ENCODE assay signal across 14 cellular contexts in the genomic region with DNA sequence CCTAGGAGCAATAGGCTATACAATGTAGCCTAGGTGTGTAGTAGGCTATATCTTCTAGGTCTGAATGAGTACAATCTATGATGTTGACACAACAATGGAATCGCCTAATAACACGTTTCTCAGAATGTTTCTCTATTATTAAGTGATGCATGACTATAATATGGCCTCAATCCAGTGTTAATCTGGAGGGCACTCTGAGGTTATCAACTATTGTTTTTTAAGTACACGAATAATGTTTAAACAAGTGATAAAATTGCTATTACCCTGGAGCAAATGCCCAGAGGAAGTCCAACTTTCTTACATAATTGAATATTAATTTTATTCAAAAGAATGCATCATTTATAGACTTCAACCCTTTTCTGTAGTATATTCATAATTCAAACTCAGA. TPM values are rescaled to one million over a fixed set of nuclear protein-coding genes. Genes with fewer than 3 reads are reported as not detected.
DNase-seq lines count a peak whose midpoint lies in the region; ATAC-seq, FAIRE-seq and TF ChIP-seq lines count a peak whose summit lies in the region.
"Had no signal": no experiment of that assay in that cellular context is flagged by ENCODE, and none has a peak within 500 bp of the region (broad histone marks: within the 10 kb centered on the region; RNA-seq: fewer than 3 reads in every experiment).

No MANE protein-coding gene starts in this region.

- TF ChIP-seq POLR2A in endothelial cell of umbilical vein (IDR thresholded peaks at IDR 0.05; ENCODE audit: low read depth, low read length): no peak
- no peak for TF ChIP-seq POLR2A in HepG2 (IDR thresholded peaks at IDR 0.05; ENCODE audit: insufficient read depth in 1 of 2, low read depth in 2 of 2, low read length in 2 of 2)
- no peak for TF ChIP-seq POLR2A in thyroid gland (IDR thresholded peaks at IDR 0.05)

- H3K9me3 ChIP-seq in endothelial cell of umbilical vein (replicated peaks; ENCODE audit: control insufficient read depth, insufficient read depth, low read length): no peaks in the 10 kb centered on the region
- peaks cover 16% of the 10 kb centered on the region for H3K9me3 ChIP-seq in HepG2 (ENCODE audit: low read length)
- no peaks in the 10 kb centered on the region for H3K9me3 ChIP-seq in thyroid gland

- H4K20me1 ChIP-seq in endothelial cell of umbilical vein (replicated peaks; ENCODE audit: control insufficient read depth, extremely low read depth, insufficient read depth, low read length): no peaks in the 10 kb centered on the region
- no peaks in the 10 kb centered on the region for H4K20me1 ChIP-seq in HepG2 (ENCODE audit: insufficient read depth, low read length)

- peak; percentile 72 for FAIRE-seq in HTR-8/SVneo (lab: Jason Lieb, UNC)
- FAIRE-seq in endothelial cell of umbilical vein (lab: Jason Lieb, UNC): no peak
- FAIRE-seq in HepG2 (lab: Jason Lieb, UNC): no peak
- FAIRE-seq: GM12892, GM18507, H1 had no signal

- dilution Hi-C loops in endothelial cell of umbilical vein (cut with MboI; ENCODE audit: extremely low pct_ligation_motif_present, low sequenced_read_pairs): no loop called here

- BruUV-seq in endothelial cell of umbilical vein (replicated peaks; lab: Mats Ljungman, UMichigan) (no TSS peak), HepG2 (replicated peaks; lab: Mats Ljungman, UMichigan) (no TSS peak)

- POLR2A ChIA-PET in endothelial cell of umbilical vein (lab: Charles Lee) (interaction anchor here (1.0 kb wide), 1 partner anchor 11 kb away, joined by 5 read pairs; no protein-coding TSS in a partner anchor), HepG2 (lab: Yijun Ruan, JAX) (no interaction called here)

- H3K4me1 ChIP-seq in endothelial cell of umbilical vein (ENCODE audit: control insufficient read depth, extremely low read depth, insufficient read depth, low read length) (peaks cover 5% of the 10 kb centered on the region), HepG2 (ENCODE audit: insufficient read depth, low read length) (peaks cover 27% of the 10 kb centered on the region), thyroid gland (no peaks in the 10 kb centered on the region)

- H3K27me3 ChIP-seq in endothelial cell of umbilical vein (ENCODE audit: control insufficient read depth in 2 of 2, insufficient read depth in 2 of 2, low read length in 2 of 2): peaks cover 3 to 7% of the 10 kb centered on the region in 2 experiments
- no peaks in the 10 kb centered on the region for H3K27me3 ChIP-seq in HepG2 (ENCODE audit: control insufficient read depth in 1 of 2, insufficient read depth in 2 of 2, low read length in 2 of 2)
- H3K27me3 ChIP-seq in thyroid gland: no peaks in the 10 kb centered on the region

- TF ChIP-seq RAD21 in HepG2 (CRISPR knock-in tag; IDR thresholded peaks at IDR 0.05): no peak

- TF ChIP-seq EP300 in HepG2 (IDR thresholded peaks at IDR 0.05; ENCODE audit: low read depth in 2 of 2, low read length in 2 of 2) (no peak), HepG2 (CRISPR knock-in tag; IDR thresholded peaks at IDR 0.05; ENCODE audit: borderline replicate concordance) (no peak)

- H3K4me2 ChIP-seq in endothelial cell of umbilical vein (ENCODE audit: insufficient read depth, low read length): no peak overlapping the region
- H3K4me2 ChIP-seq in HepG2 (ENCODE audit: low read depth, low read length): peak overlapping the region; percentile 36; the same call in 1 of the 2 replicates
- H3K4me2 ChIP-seq: KMS-11 had no signal

- H3K9me1 ChIP-seq in endothelial cell of umbilical vein (replicated peaks; ENCODE audit: control insufficient read depth, extremely low read depth, insufficient read depth, low read length): no peaks in the 10 kb centered on the region

- H3K79me2 ChIP-seq in endothelial cell of umbilical vein (ENCODE audit: control insufficient read depth, insufficient read depth, low read length) (no peaks in the 10 kb centered on the region), HepG2 (ENCODE audit: insufficient read depth, low read length) (no peaks in the 10 kb centered on the region)

- H3K9ac ChIP-seq in endothelial cell of umbilical vein (replicated peaks; ENCODE audit: extremely low read depth, insufficient read depth, low read length) (no peak overlapping the region), HepG2 (ENCODE audit: insufficient read depth, low read depth, low read length) (no peak overlapping the region)
- H3K9ac ChIP-seq: KMS-11 had no signal

- CTCF ChIA-PET in endothelial cell of umbilical vein (lab: Charles Lee) (no interaction called here), HepG2 (lab: Yijun Ruan, JAX; ENCODE audit: low intra/inter-chr PET ratio, low total read pairs) (no interaction called here)

- H3K36me3 ChIP-seq in endothelial cell of umbilical vein (ENCODE audit: control insufficient read depth in 2 of 2, extremely low read depth in 1 of 2, insufficient read depth in 2 of 2, low read length in 2 of 2): no peaks in the 10 kb centered on the region
- H3K36me3 ChIP-seq in HepG2 (replicated peaks in 1 of 2; ENCODE audit: control insufficient read depth in 1 of 2, insufficient read depth in 2 of 2, low read length in 2 of 2): no peaks in the 10 kb centered on the region
- H3K36me3 ChIP-seq in thyroid gland: no peaks in the 10 kb centered on the region

- intact Hi-C loops in endothelial cell of umbilical vein (cut with micrococcal nuclease) (no loop called here), HepG2 (cut with micrococcal nuclease; ENCODE audit: unreplicated experiment) (no loop called here), thyroid gland (cut with DNase I) (no loop called here)

- no peak overlapping the region for H3K4me3 ChIP-seq in endothelial cell of umbilical vein (replicated peaks in 1 of 3; ENCODE audit: insufficient read depth in 1 of 3, low read depth in 1 of 3, low read length in 3 of 3)
- no peak overlapping the region; a peak in 1 of 6 replicates for H3K4me3 ChIP-seq in HepG2 (replicated peaks in 1 of 3; ENCODE audit: insufficient read depth in 1 of 3, low read depth in 2 of 3, low read length in 3 of 3)
- H3K4me3 ChIP-seq in thyroid gland (replicated peaks in 1 of 3): no peak overlapping the region

- no peak for DNase-seq in HTR-8/SVneo (ENCODE audit: insufficient read length, low spot score)
- DNase-seq in NCI-H146 treated with DMSO at 0.1 percent for 48 hours (lab: John Stamatoyannopoulos, UW; ENCODE audit: unreplicated experiment): peak; percentile 51
- peak; percentile 39 for DNase-seq in endothelial cell of umbilical vein (ENCODE audit: low read depth, low spot score)
- DNase-seq in HepG2 (ENCODE audit: low spot score): no peak
- no peak for DNase-seq in GM10266 (ENCODE audit: extremely low spot score)
- DNase-seq in C1 segment of cervical spinal cord (lab: John Stamatoyannopoulos, UW): no peak
- DNase-seq in thyroid gland: no peak
- DNase-seq: AML-193; CD4-positive, alpha-beta memory T cell; H9 had no signal

- in situ Hi-C loops in HepG2 (cut with HindIII; ENCODE audit: extremely low pct_ligation_motif_present, low pct_unique_long_range_greater_than_20kb): no loop called here

- TF ChIP-seq CTCF in endothelial cell of umbilical vein (IDR thresholded peaks at IDR 0.05; ENCODE audit: extremely low read depth in 1 of 2, insufficient read depth in 1 of 2, low read depth in 1 of 2, low read length in 2 of 2) (no peak), HepG2 (CRISPR knock-in tag; IDR thresholded peaks at IDR 0.05) (no peak), GM10266 (IDR thresholded peaks at IDR 0.05; ENCODE audit: control insufficient read depth, insufficient read depth, low read depth, missing control alignments) (no peak), thyroid gland (IDR thresholded peaks at IDR 0.05) (no peak)

- H3K27ac ChIP-seq in endothelial cell of umbilical vein (ENCODE audit: insufficient read depth, low read depth, low read length): no peak overlapping the region
- H3K27ac ChIP-seq in HepG2 (ENCODE audit: extremely low read length, insufficient read depth, low read length): no peak overlapping the region
- no peak overlapping the region for H3K27ac ChIP-seq in thyroid gland
- H3K27ac ChIP-seq: KMS-11 had no signal

- H2AFZ ChIP-seq in endothelial cell of umbilical vein (ENCODE audit: low read depth, low read length): no peak overlapping the region
- H2AFZ ChIP-seq in HepG2 (ENCODE audit: low read length): no peak overlapping the region

- no peak; the same call in 2 of the 3 replicates for ATAC-seq in HepG2

- 55% methylated on average over 3 of the region's 3 CpGs for WGBS in HepG2 (ENCODE audit: low lambda C conversion rate)
- WGBS in thyroid gland, 2 donors: 26 to 45% methylated on average over 3 of the region's 3 CpGs

RNA-seq across cellular contexts. Expression of a gene that starts 16.4 kb away (rescaled TPM):
- 125 and 137 TPM in 2 replicates for total RNA-seq in endothelial cell of umbilical vein
- polyA plus RNA-seq in endothelial cell of umbilical vein: 287 and 328 TPM in 2 replicates
- 214 and 274 TPM in 2 replicates for polyA plus RNA-seq in endothelial cell of umbilical vein (2011; cell fraction: cytosol; rRNA removed)
- polyA plus RNA-seq in endothelial cell of umbilical vein (2011; cell fraction: nucleus; rRNA removed): 46.1 and 71.3 TPM in 2 replicates
- polyA plus RNA-seq in endothelial cell of umbilical vein (2012): 130 and 150 TPM in 2 replicates
- 271 and 327 TPM in 2 replicates for polyA minus RNA-seq in endothelial cell of umbilical vein
- polyA minus RNA-seq in endothelial cell of umbilical vein (2011; cell fraction: cytosol; rRNA and poly(A)+ RNA removed): 114 TPM
- polyA minus RNA-seq in endothelial cell of umbilical vein (2011; cell fraction: nucleus; rRNA and poly(A)+ RNA removed): 28.3 and 35.3 TPM in 2 replicates
- total RNA-seq in HepG2 (2016; rRNA removed; fragmentation: Illumina TruSeq; extraction: Trizol): 141 and 166 TPM in 2 replicates
- total RNA-seq in HepG2 (2016; cell fraction: cytosol; rRNA removed; fragmentation: Illumina TruSeq; extraction: Trizol; ENCODE audit: low read depth): 78.4 and 95.3 TPM in 2 replicates
- total RNA-seq in HepG2 (2016; cell fraction: insoluble cytoplasmic fraction; rRNA removed; fragmentation: Illumina TruSeq; extraction: Trizol): 150 and 169 TPM in 2 replicates
- 182 and 203 TPM in 2 replicates for total RNA-seq in HepG2 (2016; cell fraction: membrane; rRNA removed; fragmentation: Illumina TruSeq; extraction: Trizol)
- 107 and 124 TPM in 2 replicates for total RNA-seq in HepG2 (2016; cell fraction: nucleus; rRNA removed; fragmentation: Illumina TruSeq; extraction: Trizol)
- polyA plus RNA-seq in HepG2 (2011; rRNA removed): 335 and 421 TPM in 2 replicates
- 589 and 760 TPM in 2 replicates for polyA plus RNA-seq in HepG2 (2011; cell fraction: cytosol; rRNA removed)
- polyA plus RNA-seq in HepG2 (2011; cell fraction: nucleus; rRNA removed): 90.4 and 93.4 TPM in 2 replicates
- 212 and 227 TPM in 2 replicates for polyA plus RNA-seq in HepG2 (2012)
- 124 and 138 TPM in 2 replicates for polyA plus RNA-seq in HepG2 (2016; cell fraction: cytosol; fragmentation: Illumina TruSeq; extraction: Trizol; ENCODE audit: low read depth)
- 185 and 205 TPM in 2 replicates for polyA plus RNA-seq in HepG2 (2016; cell fraction: insoluble cytoplasmic fraction; fragmentation: Illumina TruSeq; extraction: Trizol; ENCODE audit: low read depth)
- polyA plus RNA-seq in HepG2 (2016; cell fraction: membrane; fragmentation: Illumina TruSeq; extraction: Trizol; ENCODE audit: low read depth): 220 and 225 TPM in 2 replicates
- 245 and 260 TPM in 2 replicates for polyA plus RNA-seq in HepG2 (2016; cell fraction: nucleus; fragmentation: Illumina TruSeq; extraction: Trizol; ENCODE audit: insufficient read depth, low read depth)
- polyA minus RNA-seq in HepG2 (2011; rRNA and poly(A)+ RNA removed; ENCODE audit: low replicate concordance): 581 and 762 TPM in 2 replicates
- polyA minus RNA-seq in HepG2 (2011; cell fraction: cytosol; rRNA and poly(A)+ RNA removed): 203 and 246 TPM in 2 replicates
- 54.2 and 93.9 TPM in 2 replicates for polyA minus RNA-seq in HepG2 (2011; cell fraction: nucleus; rRNA and poly(A)+ RNA removed)
- 100 to 1,000 TPM in 3 of 4 donors, 10 to 100 TPM in 1; 52.0 to 167 (median 108) TPM for total RNA-seq in thyroid gland

RNA-seq across cellular contexts. Expression of a gene that starts 31.2 kb away (rescaled TPM):
- total RNA-seq in endothelial cell of umbilical vein (35.5 and 52.0 TPM in 2 replicates), HepG2 (2016; rRNA removed; fragmentation: Illumina TruSeq; extraction: Trizol) (68.2 and 103 TPM in 2 replicates), thyroid gland (10 to 100 TPM; 43.9 to 73.1 (median 57.4) TPM)
- polyA plus RNA-seq in endothelial cell of umbilical vein (6.2 and 10.1 TPM in 2 replicates), HepG2 (2011; rRNA removed) (12.9 and 17.3 TPM in 2 replicates)
- polyA plus RNA-seq in endothelial cell of umbilical vein (2011; cell fraction: cytosol; rRNA removed): 10.5 and 10.7 TPM in 2 replicates
- 13.0 and 20.4 TPM in 2 replicates for polyA plus RNA-seq in endothelial cell of umbilical vein (2011; cell fraction: nucleus; rRNA removed)
- 22.2 and 34.5 TPM in 2 replicates for polyA plus RNA-seq in endothelial cell of umbilical vein (2012)
- 11.9 and 15.9 TPM in 2 replicates for polyA minus RNA-seq in endothelial cell of umbilical vein
- polyA minus RNA-seq in endothelial cell of umbilical vein (2011; cell fraction: cytosol; rRNA and poly(A)+ RNA removed): 9.8 TPM
- 26.6 and 28.1 TPM in 2 replicates for polyA minus RNA-seq in endothelial cell of umbilical vein (2011; cell fraction: nucleus; rRNA and poly(A)+ RNA removed)
- total RNA-seq in HepG2 (2016; cell fraction: cytosol; rRNA removed; fragmentation: Illumina TruSeq; extraction: Trizol; ENCODE audit: low read depth): 10.0 and 15.2 TPM in 2 replicates
- 70.0 and 128 TPM in 2 replicates for total RNA-seq in HepG2 (2016; cell fraction: insoluble cytoplasmic fraction; rRNA removed; fragmentation: Illumina TruSeq; extraction: Trizol)
- 24.3 and 26.6 TPM in 2 replicates for total RNA-seq in HepG2 (2016; cell fraction: membrane; rRNA removed; fragmentation: Illumina TruSeq; extraction: Trizol)
- 60.5 and 62.1 TPM in 2 replicates for total RNA-seq in HepG2 (2016; cell fraction: nucleus; rRNA removed; fragmentation: Illumina TruSeq; extraction: Trizol)
- 4.5 and 9.6 TPM in 2 replicates for polyA plus RNA-seq in HepG2 (2011; cell fraction: cytosol; rRNA removed)
- polyA plus RNA-seq in HepG2 (2011; cell fraction: nucleus; rRNA removed): 8.7 and 12.8 TPM in 2 replicates
- polyA plus RNA-seq in HepG2 (2012): 18.0 and 30.6 TPM in 2 replicates
- 3.3 and 4.3 TPM in 2 replicates for polyA plus RNA-seq in HepG2 (2016; cell fraction: cytosol; fragmentation: Illumina TruSeq; extraction: Trizol; ENCODE audit: low read depth)
- polyA plus RNA-seq in HepG2 (2016; cell fraction: insoluble cytoplasmic fraction; fragmentation: Illumina TruSeq; extraction: Trizol; ENCODE audit: low read depth): 66.5 and 76.4 TPM in 2 replicates
- polyA plus RNA-seq in HepG2 (2016; cell fraction: membrane; fragmentation: Illumina TruSeq; extraction: Trizol; ENCODE audit: low read depth): 14.4 and 17.7 TPM in 2 replicates
- 48.5 and 55.3 TPM in 2 replicates for polyA plus RNA-seq in HepG2 (2016; cell fraction: nucleus; fragmentation: Illumina TruSeq; extraction: Trizol; ENCODE audit: insufficient read depth, low read depth)
- 7.9 and 9.8 TPM in 2 replicates for polyA minus RNA-seq in HepG2 (2011; rRNA and poly(A)+ RNA removed; ENCODE audit: low replicate concordance)
- polyA minus RNA-seq in HepG2 (2011; cell fraction: cytosol; rRNA and poly(A)+ RNA removed): 9.7 and 12.5 TPM in 2 replicates
- polyA minus RNA-seq in HepG2 (2011; cell fraction: nucleus; rRNA and poly(A)+ RNA removed): 54.5 and 62.3 TPM in 2 replicates

RNA-seq across cellular contexts. Expression of a gene that starts 52.1 kb away (rescaled TPM):
- total RNA-seq in endothelial cell of umbilical vein: 15.7 and 15.8 TPM in 2 replicates
- polyA plus RNA-seq in endothelial cell of umbilical vein: 4.5 and 6.6 TPM in 2 replicates
- polyA plus RNA-seq in endothelial cell of umbilical vein (2011; cell fraction: cytosol; rRNA removed): 8.5 and 11.2 TPM in 2 replicates
- polyA plus RNA-seq in endothelial cell of umbilical vein (2011; cell fraction: nucleus; rRNA removed): 10.4 and 13.1 TPM in 2 replicates
- 13.8 and 15.9 TPM in 2 replicates for polyA plus RNA-seq in endothelial cell of umbilical vein (2012)
- 6.4 and 8.8 TPM in 2 replicates for polyA minus RNA-seq in endothelial cell of umbilical vein
- 4.6 TPM for polyA minus RNA-seq in endothelial cell of umbilical vein (2011; cell fraction: cytosol; rRNA and poly(A)+ RNA removed)
- 7.0 and 8.8 TPM in 2 replicates for polyA minus RNA-seq in endothelial cell of umbilical vein (2011; cell fraction: nucleus; rRNA and poly(A)+ RNA removed)
- total RNA-seq in HepG2 (2016; rRNA removed; fragmentation: Illumina TruSeq; extraction: Trizol): 13.3 and 18.2 TPM in 2 replicates
- total RNA-seq in HepG2 (2016; cell fraction: cytosol; rRNA removed; fragmentation: Illumina TruSeq; extraction: Trizol; ENCODE audit: low read depth): 11.9 and 12.4 TPM in 2 replicates
- total RNA-seq in HepG2 (2016; cell fraction: insoluble cytoplasmic fraction; rRNA removed; fragmentation: Illumina TruSeq; extraction: Trizol): 10.9 and 19.9 TPM in 2 replicates
- total RNA-seq in HepG2 (2016; cell fraction: membrane; rRNA removed; fragmentation: Illumina TruSeq; extraction: Trizol): 18.6 and 21.2 TPM in 2 replicates
- total RNA-seq in HepG2 (2016; cell fraction: nucleus; rRNA removed; fragmentation: Illumina TruSeq; extraction: Trizol): 22.0 and 22.6 TPM in 2 replicates
- 11.3 and 16.8 TPM in 2 replicates for polyA plus RNA-seq in HepG2 (2011; rRNA removed)
- 3.9 and 6.0 TPM in 2 replicates for polyA plus RNA-seq in HepG2 (2011; cell fraction: cytosol; rRNA removed)
- polyA plus RNA-seq in HepG2 (2011; cell fraction: nucleus; rRNA removed): 6.8 and 7.7 TPM in 2 replicates
- polyA plus RNA-seq in HepG2 (2012): 16.4 and 16.6 TPM in 2 replicates
- polyA plus RNA-seq in HepG2 (2016; cell fraction: cytosol; fragmentation: Illumina TruSeq; extraction: Trizol; ENCODE audit: low read depth): 13.1 and 14.1 TPM in 2 replicates
- polyA plus RNA-seq in HepG2 (2016; cell fraction: insoluble cytoplasmic fraction; fragmentation: Illumina TruSeq; extraction: Trizol; ENCODE audit: low read depth): 11.8 and 12.8 TPM in 2 replicates
- 15.1 and 15.3 TPM in 2 replicates for polyA plus RNA-seq in HepG2 (2016; cell fraction: membrane; fragmentation: Illumina TruSeq; extraction: Trizol; ENCODE audit: low read depth)
- 25.5 and 30.7 TPM in 2 replicates for polyA plus RNA-seq in HepG2 (2016; cell fraction: nucleus; fragmentation: Illumina TruSeq; extraction: Trizol; ENCODE audit: insufficient read depth, low read depth)
- 5.3 and 5.7 TPM in 2 replicates for polyA minus RNA-seq in HepG2 (2011; rRNA and poly(A)+ RNA removed; ENCODE audit: low replicate concordance)
- polyA minus RNA-seq in HepG2 (2011; cell fraction: cytosol; rRNA and poly(A)+ RNA removed): 5.4 and 7.5 TPM in 2 replicates
- polyA minus RNA-seq in HepG2 (2011; cell fraction: nucleus; rRNA and poly(A)+ RNA removed): 14.0 and 21.4 TPM in 2 replicates
- total RNA-seq in thyroid gland: 10 to 100 TPM; 21.7 to 42.6 (median 25.8) TPM

Comparison
In these comparisons a context has a peak if more than half of its experiments do, and no peak if none do; other contexts are left out.
1. DNase-seq: peak in NCI-H146 treated with DMSO at 0.1 percent for 48 hours (single experiment) and endothelial cell of umbilical vein (single experiment); none in HTR-8/SVneo (single experiment), HepG2 (single experiment), GM10266 (single experiment), C1 segment of cervical spinal cord (0 of 14) and thyroid gland (0 of 2).